In the genomic region with DNA sequence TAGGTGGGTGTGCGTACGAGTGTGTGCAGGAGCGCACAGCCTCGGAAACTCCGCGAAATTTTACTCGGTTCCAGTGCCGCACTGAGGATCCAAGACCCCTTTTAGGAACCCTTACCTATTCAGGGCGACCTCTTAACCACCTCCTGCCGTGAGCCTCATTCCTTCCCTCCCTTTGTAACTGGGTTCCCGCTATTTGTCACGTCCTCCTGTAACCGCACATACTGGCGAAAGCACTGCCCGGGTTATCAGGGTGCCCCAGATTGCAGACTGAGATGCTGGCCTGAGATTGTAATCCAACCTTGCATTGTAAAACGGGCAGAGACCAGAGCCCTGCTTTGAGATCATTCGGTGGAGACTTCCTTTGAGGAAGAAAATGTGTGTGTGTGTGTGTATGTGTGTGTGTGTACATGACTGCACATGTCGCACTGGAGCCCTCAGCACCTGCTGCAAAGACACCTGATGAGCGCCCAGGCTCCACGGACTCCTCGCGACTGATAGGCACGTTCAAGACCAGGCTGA, we compare ENCODE assay signal across 2 cellular contexts.
TF ChIP-seq lines count a peak whose summit lies in the region.

No MANE protein-coding gene starts in this region.

TF ChIP-seq in SK-N-SH, 30 proteins besides CTCF, POLR2A, EP300 and RAD21 (continued from another document):
- TF ChIP-seq FOSL2 (IDR thresholded peaks at IDR 0.05; ENCODE audit: borderline replicate concordance, low read depth) (no peak), POLR2AphosphoS5 (IDR thresholded peaks at IDR 0.05; ENCODE audit: low read depth, low read length) (peak; percentile 3; the same call in 1 of the 2 replicates)

TF ChIP-seq in liver, 16 proteins besides CTCF, POLR2A, EP300 and RAD21 (continued from another document):
- TF ChIP-seq, protein P1, sequence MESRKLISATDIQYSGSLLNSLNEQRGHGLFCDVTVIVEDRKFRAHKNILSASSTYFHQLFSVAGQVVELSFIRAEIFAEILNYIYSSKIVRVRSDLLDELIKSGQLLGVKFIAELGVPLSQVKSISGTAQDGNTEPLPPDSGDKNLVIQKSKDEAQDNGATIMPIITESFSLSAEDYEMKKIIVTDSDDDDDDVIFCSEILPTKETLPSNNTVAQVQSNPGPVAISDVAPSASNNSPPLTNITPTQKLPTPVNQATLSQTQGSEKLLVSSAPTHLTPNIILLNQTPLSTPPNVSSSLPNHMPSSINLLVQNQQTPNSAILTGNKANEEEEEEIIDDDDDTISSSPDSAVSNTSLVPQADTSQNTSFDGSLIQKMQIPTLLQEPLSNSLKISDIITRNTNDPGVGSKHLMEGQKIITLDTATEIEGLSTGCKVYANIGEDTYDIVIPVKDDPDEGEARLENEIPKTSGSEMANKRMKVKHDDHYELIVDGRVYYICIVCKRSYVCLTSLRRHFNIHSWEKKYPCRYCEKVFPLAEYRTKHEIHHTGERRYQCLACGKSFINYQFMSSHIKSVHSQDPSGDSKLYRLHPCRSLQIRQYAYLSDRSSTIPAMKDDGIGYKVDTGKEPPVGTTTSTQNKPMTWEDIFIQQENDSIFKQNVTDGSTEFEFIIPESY (IDR thresholded peaks at IDR 0.05), result no peak
- TF ChIP-seq, protein P2, sequence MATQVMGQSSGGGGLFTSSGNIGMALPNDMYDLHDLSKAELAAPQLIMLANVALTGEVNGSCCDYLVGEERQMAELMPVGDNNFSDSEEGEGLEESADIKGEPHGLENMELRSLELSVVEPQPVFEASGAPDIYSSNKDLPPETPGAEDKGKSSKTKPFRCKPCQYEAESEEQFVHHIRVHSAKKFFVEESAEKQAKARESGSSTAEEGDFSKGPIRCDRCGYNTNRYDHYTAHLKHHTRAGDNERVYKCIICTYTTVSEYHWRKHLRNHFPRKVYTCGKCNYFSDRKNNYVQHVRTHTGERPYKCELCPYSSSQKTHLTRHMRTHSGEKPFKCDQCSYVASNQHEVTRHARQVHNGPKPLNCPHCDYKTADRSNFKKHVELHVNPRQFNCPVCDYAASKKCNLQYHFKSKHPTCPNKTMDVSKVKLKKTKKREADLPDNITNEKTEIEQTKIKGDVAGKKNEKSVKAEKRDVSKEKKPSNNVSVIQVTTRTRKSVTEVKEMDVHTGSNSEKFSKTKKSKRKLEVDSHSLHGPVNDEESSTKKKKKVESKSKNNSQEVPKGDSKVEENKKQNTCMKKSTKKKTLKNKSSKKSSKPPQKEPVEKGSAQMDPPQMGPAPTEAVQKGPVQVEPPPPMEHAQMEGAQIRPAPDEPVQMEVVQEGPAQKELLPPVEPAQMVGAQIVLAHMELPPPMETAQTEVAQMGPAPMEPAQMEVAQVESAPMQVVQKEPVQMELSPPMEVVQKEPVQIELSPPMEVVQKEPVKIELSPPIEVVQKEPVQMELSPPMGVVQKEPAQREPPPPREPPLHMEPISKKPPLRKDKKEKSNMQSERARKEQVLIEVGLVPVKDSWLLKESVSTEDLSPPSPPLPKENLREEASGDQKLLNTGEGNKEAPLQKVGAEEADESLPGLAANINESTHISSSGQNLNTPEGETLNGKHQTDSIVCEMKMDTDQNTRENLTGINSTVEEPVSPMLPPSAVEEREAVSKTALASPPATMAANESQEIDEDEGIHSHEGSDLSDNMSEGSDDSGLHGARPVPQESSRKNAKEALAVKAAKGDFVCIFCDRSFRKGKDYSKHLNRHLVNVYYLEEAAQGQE (IDR thresholded peaks at IDR 0.05), result no peak
- no peak for TF ChIP-seq EGR1 (IDR thresholded peaks at IDR 0.05; ENCODE audit: low read depth in 2 of 2)
- TF ChIP-seq, protein P3, sequence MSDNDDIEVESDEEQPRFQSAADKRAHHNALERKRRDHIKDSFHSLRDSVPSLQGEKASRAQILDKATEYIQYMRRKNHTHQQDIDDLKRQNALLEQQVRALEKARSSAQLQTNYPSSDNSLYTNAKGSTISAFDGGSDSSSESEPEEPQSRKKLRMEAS (IDR thresholded peaks at IDR 0.05), result no peak
- TF ChIP-seq TAF1 (conservative IDR thresholded peaks at IDR 0.05), result no peak
